ENCODE assay signal across 8 cellular contexts in the genomic region with DNA sequence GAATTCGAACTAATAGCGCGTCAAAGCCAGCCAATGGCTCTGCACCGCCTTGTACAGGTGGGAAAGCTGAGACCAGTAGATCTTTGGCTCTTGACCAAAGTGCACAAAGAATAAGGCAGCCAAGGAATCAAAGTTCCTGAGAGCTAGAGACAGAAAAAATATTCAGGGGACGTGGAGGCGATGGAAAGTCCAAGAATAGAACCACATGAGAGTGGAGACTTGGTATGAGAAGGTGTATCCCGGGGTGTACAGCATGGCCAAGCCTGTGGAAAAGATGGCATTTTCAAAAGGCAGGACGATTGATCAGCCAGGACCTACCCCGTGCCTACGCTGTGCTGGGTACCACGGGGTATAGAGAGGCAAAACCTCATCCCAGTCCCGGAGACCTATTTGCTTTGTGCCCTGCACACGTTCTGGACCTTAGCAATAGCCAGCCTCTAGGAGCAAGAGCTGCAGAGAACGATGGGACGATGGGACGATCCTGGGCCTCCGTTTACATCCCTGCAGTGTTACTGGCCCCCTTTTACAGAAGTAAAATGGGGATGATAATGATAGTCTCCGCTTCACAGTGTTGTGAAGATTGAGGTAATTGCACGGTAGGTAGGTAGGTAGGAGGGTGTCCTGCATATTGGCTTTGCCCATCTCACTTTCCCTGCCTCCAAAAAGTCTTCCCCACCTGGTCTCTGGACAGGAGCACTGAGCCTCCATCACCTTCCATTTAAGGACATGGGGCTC. TPM values are rescaled to one million over a fixed set of nuclear protein-coding genes. Genes with fewer than 3 reads are reported as not detected.
A peak's percentile ranks its signal among the peaks of the same experiment; 100 is the strongest.
DNase-seq lines count a peak whose midpoint lies in the region; ATAC-seq and FAIRE-seq lines count a peak whose summit lies in the region.

No MANE protein-coding gene starts in this region.

- H3K27ac ChIP-seq in small intestine (ENCODE audit: low read depth in 1 of 2, low read length in 1 of 2) = peak overlapping the region; percentile 28 to 67

- 14 to 16% (median 14%) methylated on average over 19 of the region's 19 CpGs for WGBS in small intestine, 3 donors

- H3K27me3 Mint-ChIP-seq in activated naive CD4-positive, alpha-beta T cell treated with anti-CD3 and anti-CD28 coated beads for 36 hours (ENCODE audit: low read depth) = no peaks in the 10 kb centered on the region

- DNase-seq in activated T-cell treated with anti-CD3 and anti-CD28 coated beads for 4 hours (peak; percentile 5), left ventricle myocardium superior (peak; percentile 34), small intestine (no peak), NCI-H1436 (lab: John Stamatoyannopoulos, UW) (no peak), DMS79 treated with DMSO at 0.1 percent for 48 hours (lab: John Stamatoyannopoulos, UW) (no peak)
- DNase-seq in activated T-cell treated with anti-CD3 and anti-CD28 coated beads, Interleukin-2, amount 50 U/mL, for 48 hours = no peak
- DNase-seq in activated naive CD4-positive, alpha-beta T cell treated with anti-CD3 and anti-CD28 coated beads for 36 hours = peak; percentile 35

- CTCF ChIA-PET in activated naive CD4-positive, alpha-beta T cell treated with anti-CD3 and anti-CD28 coated beads for 36 hours (lab: Charles Lee) = interaction anchor here (0.6 to 1.2 kb wide), 2 partner anchors 9 to 426 kb away, joined by 3 read pairs; no protein-coding TSS in a partner anchor

- H3K4me1 Mint-ChIP-seq in activated naive CD4-positive, alpha-beta T cell treated with anti-CD3 and anti-CD28 coated beads for 36 hours (ENCODE audit: low read depth) = peaks cover 10% of the 10 kb centered on the region

- ATAC-seq in HG03521 (IDR thresholded peaks at IDR 0.05; ENCODE audit: unreplicated experiment) (peak; percentile 12), left ventricle myocardium superior (peak; percentile 4)

- H3K36me3 Mint-ChIP-seq in activated naive CD4-positive, alpha-beta T cell treated with anti-CD3 and anti-CD28 coated beads for 36 hours (ENCODE audit: low read depth) = peaks cover 14% of the 10 kb centered on the region

- no peaks in the 10 kb centered on the region for H3K9me3 Mint-ChIP-seq in activated naive CD4-positive, alpha-beta T cell treated with anti-CD3 and anti-CD28 coated beads for 36 hours

- peak overlapping the region; percentile 83 for H3K27ac Mint-ChIP-seq in activated naive CD4-positive, alpha-beta T cell treated with anti-CD3 and anti-CD28 coated beads for 36 hours

- H3K27me3 ChIP-seq in small intestine (ENCODE audit: control insufficient read depth in 2 of 2, insufficient read depth in 2 of 2, low read length in 2 of 2) = no peaks in the 10 kb centered on the region

- intact Hi-C loops in activated naive CD4-positive, alpha-beta T cell treated with anti-CD3 and anti-CD28 coated beads for 36 hours (cut with micrococcal nuclease) = loop anchor here (1.0 to 5.0 kb wide), 8 partner anchors 34 to 921 kb away; partner anchors contain the start of genes BTD, CAPN7, CCDC174 and HACL1
- intact Hi-C loops in left ventricle myocardium superior (cut with micrococcal nuclease) = no loop called here

- peak overlapping the region; percentile 51 to 72 for H3K4me3 ChIP-seq in small intestine (ENCODE audit: low read depth in 1 of 2, low read length in 2 of 2)

- peak overlapping the region; percentile 90 for H3K4me3 Mint-ChIP-seq in activated naive CD4-positive, alpha-beta T cell treated with anti-CD3 and anti-CD28 coated beads for 36 hours

- no peaks in the 10 kb centered on the region for H3K9me3 ChIP-seq in small intestine (ENCODE audit: control insufficient read depth, low read depth)

- no peak for FAIRE-seq in small intestine (lab: Jason Lieb, UNC)

- peaks cover 2 to 13% of the 10 kb centered on the region in 2 donors for H3K36me3 ChIP-seq in small intestine (ENCODE audit: control insufficient read depth in 2 of 2, insufficient read depth in 2 of 2, low read length in 2 of 2)

- peaks cover 0 to 12% of the 10 kb centered on the region in 2 donors for H3K4me1 ChIP-seq in small intestine (ENCODE audit: control insufficient read depth in 2 of 2, insufficient read depth in 1 of 2, low read depth in 1 of 2, low read length in 1 of 2)

RNA-seq across cellular contexts. Expression of gene RBSN, which starts 0.6 kb away (rescaled TPM):
- total RNA-seq in activated naive CD4-positive, alpha-beta T cell treated with anti-CD3 and anti-CD28 coated beads for 36 hours = 10 to 100 TPM; 15.3 to 15.8 TPM
- total RNA-seq in left ventricle myocardium superior = 17.8 TPM
- 1 to 10 TPM; 4.5 to 8.7 (median 4.6) TPM for polyA plus RNA-seq in small intestine

RNA-seq across cellular contexts. Expression of gene MRPS25, which starts 34.4 kb away (rescaled TPM):
- total RNA-seq in activated naive CD4-positive, alpha-beta T cell treated with anti-CD3 and anti-CD28 coated beads for 36 hours = 10 to 100 TPM; 55.0 to 57.5 TPM
- 153 TPM for total RNA-seq in left ventricle myocardium superior
- 100 to 1,000 TPM in 1 of 3 donors, 10 to 100 TPM in 2; 62.4 to 159 (median 96.7) TPM for polyA plus RNA-seq in small intestine

Comparison
In these comparisons a context has a peak if more than half of its experiments do, and no peak if none do; other contexts are left out.
1. DNase-seq: peak in activated T-cell treated with anti-CD3 and anti-CD28 coated beads for 4 hours (single experiment), activated naive CD4-positive, alpha-beta T cell treated with anti-CD3 and anti-CD28 coated beads for 36 hours (single experiment) and left ventricle myocardium superior (single experiment); none in activated T-cell treated with anti-CD3 and anti-CD28 coated beads, Interleukin-2, amount 50 U/mL, for 48 hours (0 of 2), small intestine (single experiment), NCI-H1436 (single experiment) and DMS79 treated with DMSO at 0.1 percent for 48 hours (single experiment).